ENCODE assay signal across 1 cellular context in the genomic region with DNA sequence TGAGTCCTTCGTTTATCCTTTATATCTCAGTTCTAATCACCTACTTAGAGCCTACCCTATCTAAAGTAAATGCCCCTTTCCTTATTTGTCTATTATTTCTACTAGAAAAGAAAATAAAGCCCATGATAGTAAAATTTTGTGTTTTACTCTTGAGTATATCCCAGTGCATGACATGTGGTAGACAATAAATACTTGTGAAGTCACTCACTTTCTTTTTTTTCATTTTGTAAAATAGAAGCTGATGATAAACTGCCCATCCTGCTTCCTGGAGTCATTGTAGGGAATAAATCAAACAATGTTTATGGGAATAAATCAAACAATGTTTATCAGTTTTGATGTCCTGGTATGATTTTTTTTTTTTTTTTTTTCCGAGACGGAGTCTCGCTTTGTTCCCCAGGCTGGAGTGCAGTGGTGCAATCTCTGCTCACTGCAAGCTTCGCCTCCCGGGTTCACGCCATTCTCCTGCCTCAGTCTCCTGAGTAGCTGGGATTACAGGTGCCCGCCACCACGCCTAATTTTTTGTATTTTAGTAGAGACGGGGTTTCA.
TF ChIP-seq lines count a peak whose summit lies in the region.

No MANE protein-coding gene starts in this region.

TF ChIP-seq in HEK293, 187 proteins besides CTCF, POLR2A, EP300 and RAD21 (continued from another document):
- TF ChIP-seq, protein P1, sequence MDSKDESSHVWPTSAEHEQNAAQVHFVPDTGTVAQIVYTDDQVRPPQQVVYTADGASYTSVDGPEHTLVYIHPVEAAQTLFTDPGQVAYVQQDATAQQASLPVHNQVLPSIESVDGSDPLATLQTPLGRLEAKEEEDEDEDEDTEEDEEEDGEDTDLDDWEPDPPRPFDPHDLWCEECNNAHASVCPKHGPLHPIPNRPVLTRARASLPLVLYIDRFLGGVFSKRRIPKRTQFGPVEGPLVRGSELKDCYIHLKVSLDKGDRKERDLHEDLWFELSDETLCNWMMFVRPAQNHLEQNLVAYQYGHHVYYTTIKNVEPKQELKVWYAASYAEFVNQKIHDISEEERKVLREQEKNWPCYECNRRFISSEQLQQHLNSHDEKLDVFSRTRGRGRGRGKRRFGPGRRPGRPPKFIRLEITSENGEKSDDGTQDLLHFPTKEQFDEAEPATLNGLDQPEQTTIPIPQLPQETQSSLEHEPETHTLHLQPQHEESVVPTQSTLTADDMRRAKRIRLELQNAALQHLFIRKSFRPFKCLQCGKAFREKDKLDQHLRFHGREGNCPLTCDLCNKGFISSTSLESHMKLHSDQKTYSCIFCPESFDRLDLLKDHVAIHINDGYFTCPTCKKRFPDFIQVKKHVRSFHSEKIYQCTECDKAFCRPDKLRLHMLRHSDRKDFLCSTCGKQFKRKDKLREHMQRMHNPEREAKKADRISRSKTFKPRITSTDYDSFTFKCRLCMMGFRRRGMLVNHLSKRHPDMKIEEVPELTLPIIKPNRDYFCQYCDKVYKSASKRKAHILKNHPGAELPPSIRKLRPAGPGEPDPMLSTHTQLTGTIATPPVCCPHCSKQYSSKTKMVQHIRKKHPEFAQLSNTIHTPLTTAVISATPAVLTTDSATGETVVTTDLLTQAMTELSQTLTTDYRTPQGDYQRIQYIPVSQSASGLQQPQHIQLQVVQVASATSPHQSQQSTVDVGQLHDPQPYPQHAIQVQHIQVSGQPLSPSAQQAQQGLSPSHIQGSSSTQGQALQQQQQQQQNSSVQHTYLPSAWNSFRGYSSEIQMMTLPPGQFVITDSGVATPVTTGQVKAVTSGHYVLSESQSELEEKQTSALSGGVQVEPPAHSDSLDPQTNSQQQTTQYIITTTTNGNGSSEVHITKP (tag by site-specific recombination; IDR thresholded peaks at IDR 0.05): peak; percentile 21; the same call in 1 of the 2 replicates
- TF ChIP-seq OSR2 (tag by site-specific recombination; IDR thresholded peaks at IDR 0.05) (peak; percentile 41; the same call in 1 of the 2 replicates), FEZF1 (tag by site-specific recombination; IDR thresholded peaks at IDR 0.05) (peak; percentile 20), RBAK (tag by site-specific recombination; IDR thresholded peaks at IDR 0.05) (no peak), PRDM6 (tag by site-specific recombination; IDR thresholded peaks at IDR 0.05) (peak; percentile 94), KLF16 (tag by site-specific recombination; IDR thresholded peaks at IDR 0.05) (no peak)
